In genomic region chr15:92069308-92070244, GRCh38 we compare ENCODE assay signal across 1 cellular context.
TF ChIP-seq lines count a peak whose summit lies in the region.

No MANE protein-coding gene starts in this region.

TF ChIP-seq in GM12878, 131 proteins besides CTCF, POLR2A, EP300 and RAD21 (continued from another document):
- TF ChIP-seq RELB (IDR thresholded peaks at IDR 0.05; ENCODE audit: low read depth) (0 out of 2 replicates have a peak, but pooled peaks have one; percentile 32), RUNX3 (IDR thresholded peaks at IDR 0.05; ENCODE audit: low read length) (peak; percentile 54; the same call in 1 of the 2 replicates)
